In genomic region chr2:210199186-210199765, GRCh38 we compare ENCODE assay signal across 8 cellular contexts. TPM values are rescaled to one million over a fixed set of nuclear protein-coding genes. Genes with fewer than 3 reads are reported as not detected.
DNase-seq lines count a peak whose midpoint lies in the region; ATAC-seq, FAIRE-seq and TF ChIP-seq lines count a peak whose summit lies in the region.

No MANE protein-coding gene starts in this region.

- in situ Hi-C loops in ACHN (cut with HindIII; ENCODE audit: low pct_ligation_motif_present, low pct_unique_long_range_greater_than_20kb, low sequenced_read_pairs) = no loop called here

- H3K4me3 ChIP-seq in GM12864 (ENCODE audit: low read depth, low read length) (no peak overlapping the region), hepatocyte (no peak overlapping the region), upper lobe of right lung (no peak overlapping the region)

- H3K9me2 ChIP-seq in hepatocyte (replicated peaks; ENCODE audit: insufficient read depth) = no peaks in the 10 kb centered on the region

- TF ChIP-seq POLR2A in GM12892 (IDR thresholded peaks at IDR 0.05; ENCODE audit: low read depth, low read length) = no peak

- H3K9me3 ChIP-seq in T-helper 17 cell (ENCODE audit: control insufficient read depth, low read length, poor library complexity, severe bottlenecking) (no peaks in the 10 kb centered on the region), hepatocyte (ENCODE audit: low read depth) (no peaks in the 10 kb centered on the region), upper lobe of right lung (no peaks in the 10 kb centered on the region)

- peaks cover 4% of the 10 kb centered on the region for H3K4me1 Mint-ChIP-seq in T-helper 17 cell

- intact Hi-C loops in upper lobe of right lung (cut with DNase I) = loop anchor here (10.0 kb wide), 1 partner anchor 134 kb away; no protein-coding TSS in a partner anchor

- H3K4me2 ChIP-seq in hepatocyte = no peak overlapping the region

- H3K27ac Mint-ChIP-seq in T-helper 17 cell = no peak overlapping the region

- peaks cover 23% of the 10 kb centered on the region for H3K27me3 Mint-ChIP-seq in T-helper 17 cell

- DNase-seq in ACHN (peak; percentile 59), GM12864 (ENCODE audit: low read depth) (no peak), T-helper 17 cell (no peak), hepatocyte (ENCODE audit: low spot score) (peak; percentile 16), upper lobe of right lung (no peak), GM12892 (ENCODE audit: insufficient read length) (no peak)

- no peak for FAIRE-seq in GM12892 (lab: Jason Lieb, UNC)

- peaks cover 5% of the 10 kb centered on the region for H3K36me3 Mint-ChIP-seq in T-helper 17 cell (ENCODE audit: low read depth)

- H3K4me1 ChIP-seq in hepatocyte (ENCODE audit: insufficient read depth) (no peaks in the 10 kb centered on the region), upper lobe of right lung (peaks cover 3% of the 10 kb centered on the region)

- no peaks in the 10 kb centered on the region for H3K36me3 ChIP-seq in hepatocyte (replicated peaks; ENCODE audit: insufficient read depth, low read depth)
- no peaks in the 10 kb centered on the region for H3K36me3 ChIP-seq in upper lobe of right lung

- no peak overlapping the region for H2AFZ ChIP-seq in hepatocyte

- no peak overlapping the region for H3K4me3 Mint-ChIP-seq in T-helper 17 cell

- no peaks in the 10 kb centered on the region for H3K27me3 ChIP-seq in hepatocyte
- H3K27me3 ChIP-seq in upper lobe of right lung = no peaks in the 10 kb centered on the region

- no peaks in the 10 kb centered on the region for H3K79me2 ChIP-seq in hepatocyte

- H3K27ac ChIP-seq in hepatocyte = no peak overlapping the region
- H3K27ac ChIP-seq in upper lobe of right lung = no peak overlapping the region

- no peaks in the 10 kb centered on the region for H4K20me1 ChIP-seq in hepatocyte (ENCODE audit: insufficient read depth, poor library complexity, severe bottlenecking)

- ATAC-seq in HG03571 (IDR thresholded peaks at IDR 0.05; ENCODE audit: unreplicated experiment) = peak; percentile 55
- peak; percentile 39 for ATAC-seq in T-helper 17 cell
- ATAC-seq in upper lobe of right lung = peak; percentile 47
- no peak for ATAC-seq in GM21526 (IDR thresholded peaks at IDR 0.05; ENCODE audit: low FRiP score, unreplicated experiment)

- peak; percentile 37 for TF ChIP-seq CTCF in GM12864 (IDR thresholded peaks at IDR 0.05; ENCODE audit: low read depth, low read length, missing control alignments)
- TF ChIP-seq CTCF in hepatocyte (IDR thresholded peaks at IDR 0.05; ENCODE audit: poor library complexity) = peak; percentile 65
- peak; percentile 80 for TF ChIP-seq CTCF in upper lobe of right lung (IDR thresholded peaks at IDR 0.05)

RNA-seq across cellular contexts. Expression of gene ACADL, which starts 26.0 kb away (rescaled TPM):
- total RNA-seq in T-helper 17 cell = not detected
- 0.52 and 2.1 TPM in 2 replicates for total RNA-seq in hepatocyte
- 0.94 and 1.1 TPM in 2 replicates for polyA plus RNA-seq in hepatocyte
- 41.6 TPM for total RNA-seq in upper lobe of right lung
- not detected for polyA plus RNA-seq in GM12892 (2012; ENCODE audit: missing spikeins)

RNA-seq across cellular contexts. Expression of gene KANSL1L, which starts 28.1 kb away (rescaled TPM):
- total RNA-seq in T-helper 17 cell (1 to 10 TPM; 3.4 to 5.6 TPM), hepatocyte (27.1 and 38.6 TPM in 2 replicates), upper lobe of right lung (36.3 TPM)
- 4.2 and 4.9 TPM in 2 replicates for polyA plus RNA-seq in hepatocyte
- polyA plus RNA-seq in GM12892 (2012; ENCODE audit: missing spikeins) = 5.4 TPM

Comparison
In these comparisons a context has a peak if more than half of its experiments do, and no peak if none do; other contexts are left out.
1. DNase-seq: peak in ACHN (single experiment) and hepatocyte (single experiment); none in GM12864 (single experiment), T-helper 17 cell (0 of 3), upper lobe of right lung (single experiment) and GM12892 (single experiment).
2. RNA of gene ACADL, which starts 26.0 kb away (total RNA-seq): 41.6 TPM in upper lobe of right lung (single experiment); 0.52 to 2.1 TPM in hepatocyte and not detected in T-helper 17 cell; every median in the first group is over 10 times any median in the second.
3. Peak in every context shown above with its lines, with median percentiles within 50 percentile points of each other: CTCF ChIP-seq.